In genomic region chr12:92021665-92022033, GRCh38 we compare ENCODE assay signal across 15 cellular contexts.
DNase-seq lines count a peak whose midpoint lies in the region; ATAC-seq, FAIRE-seq and TF ChIP-seq lines count a peak whose summit lies in the region.
"Had no signal": no experiment of that assay in that cellular context is flagged by ENCODE, and none has a peak within 500 bp of the region (broad histone marks: within the 10 kb centered on the region; RNA-seq: fewer than 3 reads in every experiment).

No MANE protein-coding gene starts in this region.

- DNase-seq in HepG2 (ENCODE audit: low spot score) = no peak
- DNase-seq in right lobe of liver = no peak
- DNase-seq in NCI-H748 treated with DMSO at 0.1 percent for 48 hours (lab: John Stamatoyannopoulos, UW) = peak; percentile 25
- DNase-seq in glutamatergic neuron = peak; percentile 27
- DNase-seq in cerebellar cortex (ENCODE audit: low spot score) = no peak
- no peak for DNase-seq in GM13976 (ENCODE audit: low spot score)
- DNase-seq in G401 (ENCODE audit: low spot score) = no peak
- DNase-seq: activated CD4-positive, alpha-beta T cell treated with anti-CD3 and anti-CD28 coated beads, Interleukin-2, amount 50 U/mL, for 4 hours; body of pancreas; effector CD4-positive, alpha-beta T cell; NCI-H226; psoas muscle; T1000 had no signal

- H3K4me1 Mint-ChIP-seq in glutamatergic neuron (ENCODE audit: low read depth, unreplicated experiment) = peaks cover 16% of the 10 kb centered on the region

- H3K9ac ChIP-seq in HepG2 (ENCODE audit: insufficient read depth, low read depth, low read length) = no peak overlapping the region

- H3K9me3 Mint-ChIP-seq in glutamatergic neuron (ENCODE audit: unreplicated experiment) = no peaks in the 10 kb centered on the region

- H3K36me3 ChIP-seq in HepG2 (replicated peaks in 1 of 2; ENCODE audit: control insufficient read depth in 1 of 2, insufficient read depth in 2 of 2, low read length in 2 of 2) = no peaks in the 10 kb centered on the region
- no peaks in the 10 kb centered on the region for H3K36me3 ChIP-seq in right lobe of liver
- no peaks in the 10 kb centered on the region for H3K36me3 ChIP-seq in gastroesophageal sphincter

- no peaks in the 10 kb centered on the region for H3K36me3 Mint-ChIP-seq in glutamatergic neuron (ENCODE audit: unreplicated experiment)

- no peak overlapping the region for H3K4me3 Mint-ChIP-seq in glutamatergic neuron (ENCODE audit: unreplicated experiment)

- no peak overlapping the region for H3K4me2 ChIP-seq in HepG2 (ENCODE audit: low read depth, low read length)

- TF ChIP-seq EP300 in HepG2 (IDR thresholded peaks at IDR 0.05; ENCODE audit: low read depth in 2 of 2, low read length in 2 of 2) (no peak), HepG2 (CRISPR knock-in tag; IDR thresholded peaks at IDR 0.05; ENCODE audit: borderline replicate concordance) (no peak), gastroesophageal sphincter (IDR thresholded peaks at IDR 0.05) (no peak)

- POLR2A ChIA-PET in HepG2 (lab: Yijun Ruan, JAX) = no interaction called here

- TF ChIP-seq CTCF in HepG2 (CRISPR knock-in tag; IDR thresholded peaks at IDR 0.05) (no peak), right lobe of liver (IDR thresholded peaks at IDR 0.05) (no peak), glutamatergic neuron (IDR thresholded peaks at IDR 0.05; ENCODE audit: partially characterized antibody, unreplicated experiment) (no peak), GM13976 (IDR thresholded peaks at IDR 0.05; ENCODE audit: borderline replicate concordance, control extremely low read depth, extremely low read depth, insufficient read depth, missing control alignments) (no peak), gastroesophageal sphincter (IDR thresholded peaks at IDR 0.05) (no peak)

- peak overlapping the region; percentile 62 for H3K27ac Mint-ChIP-seq in glutamatergic neuron (ENCODE audit: unreplicated experiment)
- H3K27ac Mint-ChIP-seq: activated T-helper 2 cell treated with anti-CD3 and anti-CD28 coated beads, Interferon-gamma antibody, Interleukin-2, Interleukin-4, amounts not matched to agents 10 μg/mL and 5 μg/mL and 100 μg/mL, durations not matched to agents 14 hours and 24 hours and 36 hours had no signal

- ATAC-seq in HepG2 (peak; percentile 37; the same call in 1 of the 3 replicates), right lobe of liver (no peak), gastroesophageal sphincter (no peak)
- ATAC-seq: body of pancreas, psoas muscle had no signal

- in situ Hi-C loops in HepG2 (cut with HindIII; ENCODE audit: extremely low pct_ligation_motif_present, low pct_unique_long_range_greater_than_20kb) = no loop called here
- in situ Hi-C loops in GM13976 (cut with MboI; ENCODE audit: low sequenced_read_pairs, unreplicated experiment) = no loop called here
- in situ Hi-C loops in G401 (cut with HindIII; ENCODE audit: low sequenced_read_pairs) = no loop called here

- H4K20me1 ChIP-seq in HepG2 (ENCODE audit: insufficient read depth, low read length) = no peaks in the 10 kb centered on the region

- TF ChIP-seq RAD21 in HepG2 (CRISPR knock-in tag; IDR thresholded peaks at IDR 0.05) = no peak

- CTCF ChIA-PET in HepG2 (lab: Yijun Ruan, JAX; ENCODE audit: low intra/inter-chr PET ratio, low total read pairs) = no interaction called here

- H3K9me3 ChIP-seq in HepG2 (ENCODE audit: low read length) (no peaks in the 10 kb centered on the region), right lobe of liver (no peaks in the 10 kb centered on the region), gastroesophageal sphincter (no peaks in the 10 kb centered on the region)
- H3K9me3 ChIP-seq: body of pancreas, psoas muscle had no signal

- BruUV-seq in HepG2 (replicated peaks; lab: Mats Ljungman, UMichigan) = no TSS peak

- FAIRE-seq in HepG2 (lab: Jason Lieb, UNC) = no peak

- TF ChIP-seq POLR2A in HepG2 (IDR thresholded peaks at IDR 0.05; ENCODE audit: insufficient read depth in 1 of 2, low read depth in 2 of 2, low read length in 2 of 2) = no peak
- no peak for TF ChIP-seq POLR2A in right lobe of liver (IDR thresholded peaks at IDR 0.05)
- no peak for TF ChIP-seq POLR2A in gastroesophageal sphincter (IDR thresholded peaks at IDR 0.05)

- no peak overlapping the region for H3K27ac ChIP-seq in HepG2 (ENCODE audit: extremely low read length, insufficient read depth, low read length)
- H3K27ac ChIP-seq in right lobe of liver = no peak overlapping the region
- H3K27ac ChIP-seq in gastroesophageal sphincter = no peak overlapping the region
- H3K27ac ChIP-seq: body of pancreas, psoas muscle had no signal

- no peaks in the 10 kb centered on the region for H3K27me3 Mint-ChIP-seq in glutamatergic neuron (ENCODE audit: unreplicated experiment)

- no peaks in the 10 kb centered on the region for H3K79me2 ChIP-seq in HepG2 (ENCODE audit: insufficient read depth, low read length)

- peaks cover 8% of the 10 kb centered on the region; the same call in 1 of the 2 replicates for H3K4me1 ChIP-seq in HepG2 (ENCODE audit: insufficient read depth, low read length)
- no peaks in the 10 kb centered on the region for H3K4me1 ChIP-seq in right lobe of liver
- H3K4me1 ChIP-seq in gastroesophageal sphincter = peaks cover 0 to 3% (median 2%) of the 10 kb centered on the region in 3 donors
- H3K4me1 ChIP-seq: psoas muscle had no signal

- intact Hi-C loops in HepG2 (cut with micrococcal nuclease; ENCODE audit: unreplicated experiment) (no loop called here), right lobe of liver (cut with DNase I) (no loop called here)

- 52% methylated on average over 1 of the region's 1 CpG for WGBS in HepG2 (ENCODE audit: low lambda C conversion rate)
- 92% methylated on average over 1 of the region's 1 CpG for WGBS in right lobe of liver (ENCODE audit: insufficient coverage, low coverage, low lambda C conversion rate, missing lambda C conversion rate)
- 91 to 100% methylated on average over 1 of the region's 1 CpG for WGBS in gastroesophageal sphincter (ENCODE audit: low coverage in 1 of 2), 2 donors

- H3K27me3 ChIP-seq in HepG2 (ENCODE audit: control insufficient read depth in 1 of 2, insufficient read depth in 2 of 2, low read length in 2 of 2) (no peaks in the 10 kb centered on the region), right lobe of liver (no peaks in the 10 kb centered on the region), gastroesophageal sphincter (no peaks in the 10 kb centered on the region)
- H3K27me3 ChIP-seq: body of pancreas had no signal

- no peak overlapping the region for H3K4me3 ChIP-seq in HepG2 (replicated peaks in 1 of 3; ENCODE audit: insufficient read depth in 1 of 3, low read depth in 2 of 3, low read length in 3 of 3)
- H3K4me3 ChIP-seq in right lobe of liver = no peak overlapping the region
- no peak overlapping the region for H3K4me3 ChIP-seq in gastroesophageal sphincter
- H3K4me3 ChIP-seq: body of pancreas, psoas muscle had no signal

- H2AFZ ChIP-seq in HepG2 (ENCODE audit: low read length) = no peak overlapping the region

TF ChIP-seq in HepG2, 621 proteins besides CTCF, POLR2A, EP300 and RAD21:
- TF ChIP-seq GMEB2 (CRISPR knock-in tag; IDR thresholded peaks at IDR 0.05; ENCODE audit: low read depth) = no peak
- TF ChIP-seq CAMTA2 (CRISPR knock-in tag; IDR thresholded peaks at IDR 0.05; ENCODE audit: borderline replicate concordance) = no peak
- TF ChIP-seq HCFC1 (IDR thresholded peaks at IDR 0.05; ENCODE audit: low read depth, low read length) = no peak
- no peak for TF ChIP-seq ATF1 (CRISPR knock-in tag; IDR thresholded peaks at IDR 0.05)
TF ChIP-seq in HepG2: peak in this region for 0.

Comparison
In these comparisons a context has a peak if more than half of its experiments do, and no peak if none do; other contexts are left out.
1. DNase-seq: peak in NCI-H748 treated with DMSO at 0.1 percent for 48 hours (single experiment) and glutamatergic neuron (single experiment); none in HepG2 (single experiment), right lobe of liver (0 of 3), cerebellar cortex (single experiment), GM13976 (single experiment) and G401 (single experiment).